Comparison of ENCODE assay signal across 10 cellular contexts in genomic region chr4:126627255-126627654, GRCh38.
DNase-seq lines count a peak whose midpoint lies in the region; ATAC-seq and TF ChIP-seq lines count a peak whose summit lies in the region.
"Had no signal": no experiment of that assay in that cellular context is flagged by ENCODE, and none has a peak within 500 bp of the region (broad histone marks: within the 10 kb centered on the region; RNA-seq: fewer than 3 reads in every experiment).

No MANE protein-coding gene starts in this region.

- TF ChIP-seq CTCF in C4-2B (conservative IDR thresholded peaks at IDR 0.05) (peak; percentile 66), HFF-Myc (IDR thresholded peaks at IDR 0.05; ENCODE audit: low read depth, low read length, missing control alignments) (peak; percentile 61)

- no peak overlapping the region for H3K4me3 Mint-ChIP-seq in activated T-cell treated with anti-CD3 and anti-CD28 coated beads, Interleukin-2, amount 50 U/mL, for 24 hours

- H3K27ac ChIP-seq in C4-2B: no peak overlapping the region

- H3K27ac Mint-ChIP-seq in activated T-cell treated with anti-CD3 and anti-CD28 coated beads, Interleukin-2, amount 50 U/mL, for 24 hours: no peak overlapping the region

- no peaks in the 10 kb centered on the region for H3K27me3 Mint-ChIP-seq in activated T-cell treated with anti-CD3 and anti-CD28 coated beads, Interleukin-2, amount 50 U/mL, for 24 hours

- ATAC-seq in SK-N-SH treated with all-trans-retinoic acid at 6 μM for 48 hours (peak; percentile 68; the same call in 2 of the 3 replicates), GM21825 (IDR thresholded peaks at IDR 0.05; ENCODE audit: unreplicated experiment) (no peak)
- ATAC-seq: Right ventricle myocardium inferior had no signal

- no peaks in the 10 kb centered on the region for H3K4me1 Mint-ChIP-seq in activated T-cell treated with anti-CD3 and anti-CD28 coated beads, Interleukin-2, amount 50 U/mL, for 24 hours (ENCODE audit: low read depth)

- H3K9me3 Mint-ChIP-seq in activated T-cell treated with anti-CD3 and anti-CD28 coated beads, Interleukin-2, amount 50 U/mL, for 24 hours: peaks cover 16% of the 10 kb centered on the region

- no peaks in the 10 kb centered on the region for H3K36me3 Mint-ChIP-seq in activated T-cell treated with anti-CD3 and anti-CD28 coated beads, Interleukin-2, amount 50 U/mL, for 24 hours (ENCODE audit: low read depth)

- no peak overlapping the region for H3K4me3 ChIP-seq in HFF-Myc (replicated peaks; ENCODE audit: low read depth, low read length)

- DNase-seq in HFF-Myc (ENCODE audit: extremely low read depth, low read depth) (no peak), glomerular visceral epithelial cell (ENCODE audit: extremely low spot score) (peak; percentile 8), inferior parietal cortex (ENCODE audit: extremely low spot score) (no peak), islet precursor cell (no peak)
- no peak for DNase-seq in activated T-cell treated with anti-CD3 and anti-CD28 coated beads, Interleukin-2, amount 50 U/mL, for 24 hours
- DNase-seq: stimulated activated CD4-positive, alpha-beta T cell treated with anti-CD3 and anti-CD28 coated beads, Interleukin-2, amount 100 ng/mL, for 48 hours had no signal

TF ChIP-seq in SK-N-SH treated with all-trans-retinoic acid at 6 μM for 48 hours, 23 proteins besides CTCF, POLR2A, EP300 and RAD21:
- TF ChIP-seq ZNF565 (CRISPR knock-in tag; conservative IDR thresholded peaks at IDR 0.05; ENCODE audit: low read depth) (no peak), ARNTL (CRISPR knock-in tag; IDR thresholded peaks at IDR 0.05; ENCODE audit: borderline replicate concordance, low read depth) (no peak), ZNF8 (CRISPR knock-in tag; IDR thresholded peaks at IDR 0.05) (no peak), RARB (CRISPR knock-in tag; IDR thresholded peaks at IDR 0.05) (no peak), ZC3H10 (CRISPR knock-in tag; IDR thresholded peaks at IDR 0.05) (no peak), PATZ1 (CRISPR knock-in tag; IDR thresholded peaks at IDR 0.05; ENCODE audit: borderline replicate concordance) (no peak), ZNF70 (CRISPR knock-in tag; IDR thresholded peaks at IDR 0.05) (no peak), SNAI2 (CRISPR knock-in tag; IDR thresholded peaks at IDR 0.05) (no peak), CREB5 (CRISPR knock-in tag; IDR thresholded peaks at IDR 0.05; ENCODE audit: low read depth) (no peak), ZFP30 (CRISPR knock-in tag; IDR thresholded peaks at IDR 0.05) (no peak), ZFP3 (CRISPR knock-in tag; IDR thresholded peaks at IDR 0.05) (no peak), GLIS3 (CRISPR knock-in tag; IDR thresholded peaks at IDR 0.05) (no peak), CSRNP3 (CRISPR knock-in tag; IDR thresholded peaks at IDR 0.05) (no peak)
TF ChIP-seq in SK-N-SH treated with all-trans-retinoic acid at 6 μM for 48 hours: peak in this region for 0.
